In genomic region chr2:95076705-95077520, GRCh38 we compare ENCODE assay signal across 8 cellular contexts. TPM values are rescaled to one million over a fixed set of nuclear protein-coding genes. Genes with fewer than 3 reads are reported as not detected.
DNase-seq lines count a peak whose midpoint lies in the region; ATAC-seq, FAIRE-seq and TF ChIP-seq lines count a peak whose summit lies in the region.

No MANE protein-coding gene starts in this region.

- POLR2A ChIA-PET in GM12878 (lab: Charles Lee): interaction anchor here (0.7 to 1.3 kb wide), 3 partner anchors 15 to 54 kb away, joined by 3 to 5 read pairs (median 3); no protein-coding TSS in a partner anchor

- no peak overlapping the region for H3K27ac ChIP-seq in GM12878 (ENCODE audit: control insufficient read depth, insufficient read depth)
- H3K27ac ChIP-seq in skin epidermis: peak overlapping the region in 3 of 21 experiments; percentile 11 to 52 (median 47)

- TF ChIP-seq EP300 in GM12878 (IDR thresholded peaks at IDR 0.05; ENCODE audit: borderline replicate concordance in 1 of 2, control insufficient read depth in 1 of 2, low read depth in 2 of 2, low read length in 2 of 2): no peak

- TF ChIP-seq POLR2A in GM12878 (IDR thresholded peaks at IDR 0.05; ENCODE audit: low read depth, low read length): peak; percentile 30; the same call in 1 of the 2 replicates

- H3K4me3 ChIP-seq in HAP-1: peak overlapping the region; percentile 34
- H3K4me3 ChIP-seq in GM12878: peak overlapping the region; percentile 28; the same call in 1 of the 2 replicates
- peak overlapping the region; percentile 53 for H3K4me3 ChIP-seq in iPS-15b (ENCODE audit: low read depth, low read length)
- peak overlapping the region in 6 of 7 experiments; percentile 7 to 29 (median 22) for H3K4me3 ChIP-seq in skin epidermis

- H3K4me2 ChIP-seq in GM12878 (ENCODE audit: control insufficient read depth, insufficient read depth): peak overlapping the region; percentile 73

- BruUV-seq in GM12878 (replicated peaks; lab: Mats Ljungman, UMichigan): no TSS peak

- H3K36me3 ChIP-seq in HAP-1 (replicated peaks) (no peaks in the 10 kb centered on the region), GM12878 (ENCODE audit: control insufficient read depth in 2 of 2, insufficient read depth in 2 of 2, low read length in 1 of 2) (no peaks in the 10 kb centered on the region), iPS-15b (ENCODE audit: control insufficient read depth, insufficient read depth, low read length) (no peaks in the 10 kb centered on the region)

- CTCF ChIA-PET in GM12878 (lab: Yijun Ruan, JAX): interaction anchor here (0.6 to 12.6 kb wide), 25 partner anchors 11 to 130 kb away, joined by 3 to 339 read pairs (median 5); partner anchors contain the start of genes MAL, MRPS5, ZNF2 and ZNF514

- H2AFZ ChIP-seq in GM12878 (ENCODE audit: control insufficient read depth, low read depth, low read length): peak overlapping the region; percentile 82

- H4K20me1 ChIP-seq in GM12878 (ENCODE audit: control insufficient read depth, insufficient read depth): no peaks in the 10 kb centered on the region

- H3K27me3 ChIP-seq in HAP-1 (ENCODE audit: low read depth) (no peaks in the 10 kb centered on the region), GM12878 (replicated peaks in 1 of 2; ENCODE audit: control insufficient read depth in 2 of 2, insufficient read depth in 2 of 2, low read length in 1 of 2) (no peaks in the 10 kb centered on the region; a peak in 2 of 4 replicates), iPS-15b (ENCODE audit: control insufficient read depth, insufficient read depth, low read length) (no peaks in the 10 kb centered on the region)

- RAD21 ChIA-PET in GM12878 (lab: Charles Lee; ENCODE audit: unreplicated experiment): interaction anchor here (0.6 to 3.4 kb wide), 10 partner anchors 11 to 54 kb away, joined by 3 to 26 read pairs (median 4); partner anchors contain the start of genes MAL and MRPS5

- H3K4me1 ChIP-seq in HAP-1 (peaks cover 21% of the 10 kb centered on the region), GM12878 (ENCODE audit: control insufficient read depth, insufficient read depth, low read length) (peaks cover 14% of the 10 kb centered on the region), iPS-15b (ENCODE audit: control insufficient read depth, insufficient read depth, low read length) (peaks cover 8% of the 10 kb centered on the region)

- peak; percentile 56 for TF ChIP-seq RAD21 in GM12878 (IDR thresholded peaks at IDR 0.05; ENCODE audit: insufficient read depth, low read depth, low read length)

- DNase-seq in GM03348 (ENCODE audit: low spot score) (peak; percentile 71), HAP-1 (ENCODE audit: low spot score in 2 of 2) (peak; percentile 51 to 92), NAMALWA (ENCODE audit: low spot score) (peak; percentile 68), T-helper 9 cell (peak; percentile 88), GM12878 (ENCODE audit: low read depth, low spot score) (no peak), putamen (ENCODE audit: low spot score) (no peak)

- 21% methylated on average over 43 of the region's 44 CpGs for WGBS in GM12878 (ENCODE audit: insufficient coverage, insufficient replicate concordance, low lambda C conversion rate, missing lambda C conversion rate)

- intact Hi-C loops in GM12878 (cut with micrococcal nuclease; ENCODE audit: unreplicated experiment): loop anchor here (2.0 to 5.0 kb wide), 2 partner anchors 35 to 38 kb away; no protein-coding TSS in a partner anchor

- no peaks in the 10 kb centered on the region for H3K9me3 ChIP-seq in HAP-1
- no peaks in the 10 kb centered on the region for H3K9me3 ChIP-seq in GM12878 (replicated peaks; ENCODE audit: control insufficient read depth, insufficient read depth, low read length)
- H3K9me3 ChIP-seq in iPS-15b (ENCODE audit: control insufficient read depth, insufficient read depth, low read length): no peaks in the 10 kb centered on the region

- ATAC-seq in GM12878: peak; percentile 93

- SMC1A ChIA-PET in GM12878 (lab: Charles Lee; ENCODE audit: uncharacterized antibody, unreplicated experiment): interaction anchor here (0.5 to 3.6 kb wide), 8 partner anchors 12 to 54 kb away, joined by 3 to 66 read pairs (median 4); partner anchors contain the start of gene MAL

- H3K9ac ChIP-seq in GM12878 (ENCODE audit: control insufficient read depth, insufficient read depth, low read length) (0 out of 2 replicates have a peak overlapping the region, but pooled peaks have one; percentile 10), iPS-15b (ENCODE audit: low read depth, low read length) (peak overlapping the region; percentile 2)

- FAIRE-seq in GM12878 (lab: Jason Lieb, UNC): peak; percentile 80

- TF ChIP-seq CTCF in GM12878 (IDR thresholded peaks at IDR 0.05 in 2 of 3, conservative IDR thresholded peaks at IDR 0.05 in 1 of 3; ENCODE audit: control insufficient read depth in 2 of 3, extremely low read depth in 1 of 3, insufficient read depth in 1 of 3, low read depth in 3 of 3, low read length in 3 of 3): peak; percentile 76 to 91 (median 84)

- no peaks in the 10 kb centered on the region for H3K79me2 ChIP-seq in GM12878 (ENCODE audit: control insufficient read depth, insufficient read depth, low read length)

- in situ Hi-C loops in HAP-1 (cut with MboI; ENCODE audit: low sequenced_read_pairs): no loop called here
- in situ Hi-C loops in GM12878 (cut with MboI): loop anchor here (5.0 kb wide), 1 partner anchor 55 kb away; no protein-coding TSS in a partner anchor

TF ChIP-seq in GM12878, 131 proteins besides CTCF, POLR2A, EP300 and RAD21 (continues in another document):
- peak in 1 of 2 experiments; percentile 44; a peak in 1 of 4 replicates for TF ChIP-seq BHLHE40 (IDR thresholded peaks at IDR 0.05; ENCODE audit: borderline replicate concordance in 1 of 2, low read depth in 2 of 2, low read length in 1 of 2)
- TF ChIP-seq RB1 (IDR thresholded peaks at IDR 0.05; ENCODE audit: borderline replicate concordance): 0 out of 2 replicates have a peak, but pooled peaks have one; percentile 36

RNA-seq across cellular contexts. Expression of gene MRPS5, which starts 44.7 kb away (rescaled TPM):
- total RNA-seq in GM12878 (2013; cell fraction: nucleolus; rRNA removed): 70.4 and 75.6 TPM in 2 replicates
- total RNA-seq in GM12878 (2014; rRNA removed): 70.6 and 82.1 TPM in 2 replicates
- 73.2 and 77.9 TPM in 2 replicates for total RNA-seq in GM12878 (2014; rRNA removed; fragmentation: Illumina TruSeq; extraction: Trizol)
- 54.3 and 58.1 TPM in 2 replicates for total RNA-seq in GM12878 (2021)
- 24.8 TPM for polyA plus RNA-seq in GM12878 (2011; ENCODE audit: low read depth)
- 86.6 and 93.6 TPM in 2 replicates for polyA plus RNA-seq in GM12878 (2011; rRNA removed)
- polyA plus RNA-seq in GM12878 (2011; cell fraction: cytosol; rRNA removed): 65.6 and 74.2 TPM in 2 replicates
- polyA plus RNA-seq in GM12878 (2011; cell fraction: nucleus; rRNA removed): 82.7 and 95.6 TPM in 2 replicates
- polyA plus RNA-seq in GM12878 (2012): 42.6 and 52.4 TPM in 2 replicates
- polyA plus RNA-seq in GM12878 (2014; fragmentation: Illumina TruSeq; extraction: Trizol): 88.5 and 90.5 TPM in 2 replicates
- 10 to 100 TPM; 54.8 to 77.0 TPM for polyA plus RNA-seq in GM12878 (2014; fragmentation: Nextera tagmentation; extraction: Ambion mirVana)
- 90.0 and 93.0 TPM in 2 replicates for polyA plus RNA-seq in GM12878 (2014; rRNA removed)
- polyA plus RNA-seq in GM12878 (2016; fragmentation: Nextera tagmentation; extraction: Ambion mirVana): 10 to 100 TPM; 68.9 to 75.7 TPM
- polyA minus RNA-seq in GM12878 (2011; rRNA and poly(A)+ RNA removed): 44.3 and 47.5 TPM in 2 replicates
- polyA minus RNA-seq in GM12878 (2011; cell fraction: cytosol; rRNA and poly(A)+ RNA removed): 20.6 and 21.8 TPM in 2 replicates
- 28.8 and 49.8 TPM in 2 replicates for polyA minus RNA-seq in GM12878 (2011; cell fraction: nucleus; rRNA and poly(A)+ RNA removed)

RNA-seq across cellular contexts. Expression of gene MAL, which starts 51.4 kb away (rescaled TPM):
- total RNA-seq in GM12878 (2013; cell fraction: nucleolus; rRNA removed): 15.0 and 16.0 TPM in 2 replicates
- 1.7 and 1.9 TPM in 2 replicates for total RNA-seq in GM12878 (2014; rRNA removed)
- total RNA-seq in GM12878 (2014; rRNA removed; fragmentation: Illumina TruSeq; extraction: Trizol): 1.1 and 1.3 TPM in 2 replicates
- 1.2 and 1.8 TPM in 2 replicates for total RNA-seq in GM12878 (2021)
- polyA plus RNA-seq in GM12878 (2011; ENCODE audit: low read depth): 6.6 TPM
- 3.0 and 4.5 TPM in 2 replicates for polyA plus RNA-seq in GM12878 (2011; rRNA removed)
- 6.5 and 8.7 TPM in 2 replicates for polyA plus RNA-seq in GM12878 (2011; cell fraction: cytosol; rRNA removed)
- 3.5 and 4.5 TPM in 2 replicates for polyA plus RNA-seq in GM12878 (2011; cell fraction: nucleus; rRNA removed)
- 14.4 and 19.8 TPM in 2 replicates for polyA plus RNA-seq in GM12878 (2012)
- 1.6 and 2.4 TPM in 2 replicates for polyA plus RNA-seq in GM12878 (2014; fragmentation: Illumina TruSeq; extraction: Trizol)
- polyA plus RNA-seq in GM12878 (2014; fragmentation: Nextera tagmentation; extraction: Ambion mirVana): 1 to 10 TPM; 1.4 to 1.8 TPM
- 1.4 and 1.7 TPM in 2 replicates for polyA plus RNA-seq in GM12878 (2014; rRNA removed)
- polyA plus RNA-seq in GM12878 (2016; fragmentation: Nextera tagmentation; extraction: Ambion mirVana): 1 to 10 TPM; 2.4 to 3.1 TPM
- 1.8 and 2.3 TPM in 2 replicates for polyA minus RNA-seq in GM12878 (2011; rRNA and poly(A)+ RNA removed)
- polyA minus RNA-seq in GM12878 (2011; cell fraction: cytosol; rRNA and poly(A)+ RNA removed): 1.7 and 4.0 TPM in 2 replicates
- 0.60 and 0.77 TPM in 2 replicates for polyA minus RNA-seq in GM12878 (2011; cell fraction: nucleus; rRNA and poly(A)+ RNA removed)

Comparison
In these comparisons a context has a peak if more than half of its experiments do, and no peak if none do; other contexts are left out.
1. DNase-seq: peak in GM03348 (single experiment), HAP-1 (2 of 2), NAMALWA (single experiment) and T-helper 9 cell (single experiment); none in GM12878 (single experiment) and putamen (single experiment).
2. Peak in every context shown above with its lines, with median percentiles within 50 percentile points of each other: H3K4me3 ChIP-seq.